Comparison of ENCODE assay signal across 8 cellular contexts in the genomic region with DNA sequence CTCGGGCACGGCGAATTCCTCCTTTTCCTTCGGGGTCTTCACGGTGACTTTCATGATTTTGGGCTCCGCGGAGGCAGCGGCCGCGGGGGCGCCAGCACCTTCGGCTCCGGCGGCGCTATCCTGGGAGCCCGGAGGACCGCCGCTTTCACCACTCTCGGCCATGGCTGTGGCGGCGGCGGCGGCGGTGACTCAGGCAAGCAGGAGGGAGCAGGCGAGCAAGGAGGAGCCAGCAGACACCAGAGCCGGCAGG. TPM values are rescaled to one million over a fixed set of nuclear protein-coding genes. Genes with fewer than 3 reads are reported as not detected.
DNase-seq lines count a peak whose midpoint lies in the region; ATAC-seq and TF ChIP-seq lines count a peak whose summit lies in the region.

No MANE protein-coding gene starts in this region.

- no peak overlapping the region for H2AFZ ChIP-seq in neural progenitor cell (replicated peaks)

- no peak for TF ChIP-seq CTCF in neural progenitor cell (IDR thresholded peaks at IDR 0.05)

- H3K36me3 ChIP-seq in neural progenitor cell, result no peaks in the 10 kb centered on the region

- no peaks in the 10 kb centered on the region for H3K27me3 Mint-ChIP-seq in activated CD4-positive, alpha-beta T cell treated with anti-CD3 and anti-CD28 coated beads, Interleukin-2, amount 10 ng/mL, durations not matched to agents 24 days and 14 days
- no peaks in the 10 kb centered on the region for H3K27me3 Mint-ChIP-seq in neural progenitor cell (ENCODE audit: insufficient read depth, low read depth)

- peaks cover 61% of the 10 kb centered on the region for H3K79me2 ChIP-seq in neural progenitor cell (ENCODE audit: low read depth)

- H3K4me2 ChIP-seq in neural progenitor cell, result peak overlapping the region; percentile 98

- ATAC-seq in GM21360 (IDR thresholded peaks at IDR 0.05; ENCODE audit: unreplicated experiment) (peak; percentile 36), HG03571 (IDR thresholded peaks at IDR 0.05; ENCODE audit: unreplicated experiment) (peak; percentile 42)

- H3K4me3 ChIP-seq in neural progenitor cell, result peak overlapping the region; percentile 77

- H3K4me1 ChIP-seq in neural progenitor cell, result peaks cover 12% of the 10 kb centered on the region

- peaks cover 22% of the 10 kb centered on the region for H3K36me3 Mint-ChIP-seq in activated CD4-positive, alpha-beta T cell treated with anti-CD3 and anti-CD28 coated beads, Interleukin-2, amount 10 ng/mL, durations not matched to agents 24 days and 14 days (ENCODE audit: low read depth)
- peaks cover 19% of the 10 kb centered on the region for H3K36me3 Mint-ChIP-seq in neural progenitor cell

- H4K20me1 ChIP-seq in neural progenitor cell (ENCODE audit: low read depth), result peaks cover 30% of the 10 kb centered on the region

- DNase-seq in DMS 273 (lab: John Stamatoyannopoulos, UW; ENCODE audit: unreplicated experiment), result peak; percentile 86
- no peak for DNase-seq in activated CD4-positive, alpha-beta T cell treated with anti-CD3 and anti-CD28 coated beads, Interleukin-2, amount 10 ng/mL, durations not matched to agents 24 days and 14 days
- DNase-seq in epithelial cell of prostate (ENCODE audit: low read depth, low spot score), result peak; percentile 43
- no peak for DNase-seq in neural progenitor cell (ENCODE audit: low spot score)
- no peak for DNase-seq in NCI-H524 treated with DMSO at 0.1 percent for 48 hours (lab: John Stamatoyannopoulos, UW)
- DNase-seq in NCI-H1930 (lab: John Stamatoyannopoulos, UW), result no peak

- peak overlapping the region; percentile 87 for H3K4me3 Mint-ChIP-seq in activated CD4-positive, alpha-beta T cell treated with anti-CD3 and anti-CD28 coated beads, Interleukin-2, amount 10 ng/mL, durations not matched to agents 24 days and 14 days
- peak overlapping the region; percentile 90 for H3K4me3 Mint-ChIP-seq in neural progenitor cell

- no peaks in the 10 kb centered on the region for H3K27me3 ChIP-seq in neural progenitor cell

- intact Hi-C loops in activated CD4-positive, alpha-beta T cell treated with anti-CD3 and anti-CD28 coated beads, Interleukin-2, amount 10 ng/mL, durations not matched to agents 24 days and 14 days (cut with micrococcal nuclease), result loop anchor here (1.0 to 10.0 kb wide), 6 partner anchors 19 to 589 kb away; a partner anchor contains a TSS

- peak overlapping the region; percentile 90 for H3K9ac ChIP-seq in neural progenitor cell

- H3K9me3 Mint-ChIP-seq in activated CD4-positive, alpha-beta T cell treated with anti-CD3 and anti-CD28 coated beads, Interleukin-2, amount 10 ng/mL, durations not matched to agents 24 days and 14 days, result no peaks in the 10 kb centered on the region
- H3K9me3 Mint-ChIP-seq in neural progenitor cell, result peaks cover 10% of the 10 kb centered on the region

- H3K27ac ChIP-seq in epithelial cell of prostate, result peak overlapping the region; percentile 95
- peak overlapping the region; percentile 99 for H3K27ac ChIP-seq in neural progenitor cell

- peak overlapping the region; percentile 99 for H3K27ac Mint-ChIP-seq in activated CD4-positive, alpha-beta T cell treated with anti-CD3 and anti-CD28 coated beads, Interleukin-2, amount 10 ng/mL, durations not matched to agents 24 days and 14 days
- no peak overlapping the region for H3K27ac Mint-ChIP-seq in neural progenitor cell

- H3F3A ChIP-seq in neural progenitor cell (ENCODE audit: low read depth), result peaks cover 5% of the 10 kb centered on the region

- H3K4me1 Mint-ChIP-seq in activated CD4-positive, alpha-beta T cell treated with anti-CD3 and anti-CD28 coated beads, Interleukin-2, amount 10 ng/mL, durations not matched to agents 24 days and 14 days, result peaks cover 28% of the 10 kb centered on the region
- peaks cover 23% of the 10 kb centered on the region for H3K4me1 Mint-ChIP-seq in neural progenitor cell

- H3K9me3 ChIP-seq in neural progenitor cell (ENCODE audit: low read depth), result no peaks in the 10 kb centered on the region

RNA-seq across cellular contexts. Expression of a gene that starts 0.3 kb away (rescaled TPM):
- 131 and 144 TPM in 2 replicates for total RNA-seq in activated CD4-positive, alpha-beta T cell treated with anti-CD3 and anti-CD28 coated beads, Interleukin-2, amount 10 ng/mL, durations not matched to agents 24 days and 14 days
- 130 and 143 TPM in 2 replicates for total RNA-seq in neural progenitor cell (ENCODE audit: low replicate concordance)

Comparison
In these comparisons a context has a peak if more than half of its experiments do, and no peak if none do; other contexts are left out.
1. DNase-seq: peak in DMS 273 (single experiment) and epithelial cell of prostate (single experiment); none in activated CD4-positive, alpha-beta T cell treated with anti-CD3 and anti-CD28 coated beads, Interleukin-2, amount 10 ng/mL, durations not matched to agents 24 days and 14 days (single experiment), neural progenitor cell (single experiment), NCI-H524 treated with DMSO at 0.1 percent for 48 hours (single experiment) and NCI-H1930 (0 of 2).